Comparison of ENCODE assay signal across 18 cellular contexts in the genomic region with DNA sequence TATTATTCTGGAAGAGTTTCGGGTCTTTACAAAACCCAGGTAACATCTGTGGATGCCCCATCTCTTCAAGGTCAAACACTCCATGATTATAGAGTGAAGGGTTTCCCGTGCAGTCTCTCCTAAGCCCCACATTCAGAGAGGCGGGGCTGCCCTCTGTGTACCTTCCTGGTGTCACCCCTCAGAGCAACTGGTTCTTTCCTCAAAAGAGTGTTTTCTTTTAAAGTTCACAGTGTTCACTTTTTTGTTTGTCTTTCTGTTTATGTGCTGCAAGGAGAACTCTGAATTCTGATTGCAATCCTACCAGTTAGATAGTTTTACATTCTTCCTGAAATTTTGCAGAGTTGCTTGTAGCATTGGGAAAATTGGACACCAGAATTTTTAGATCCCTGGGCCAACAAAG.
DNase-seq lines count a peak whose midpoint lies in the region; ATAC-seq, FAIRE-seq and TF ChIP-seq lines count a peak whose summit lies in the region.
"Had no signal": no experiment of that assay in that cellular context is flagged by ENCODE, and none has a peak within 500 bp of the region (broad histone marks: within the 10 kb centered on the region; RNA-seq: fewer than 3 reads in every experiment).

No MANE protein-coding gene starts in this region.

- H3K9me3 ChIP-seq in right lobe of liver (no peaks in the 10 kb centered on the region), HepG2 (ENCODE audit: low read length) (no peaks in the 10 kb centered on the region), neural progenitor cell (ENCODE audit: low read depth) (no peaks in the 10 kb centered on the region)
- H3K9me3 ChIP-seq: BLaER1 had no signal

- no peaks in the 10 kb centered on the region for H4K20me1 ChIP-seq in HepG2 (ENCODE audit: insufficient read depth, low read length)
- H4K20me1 ChIP-seq in neural progenitor cell (ENCODE audit: low read depth) = no peaks in the 10 kb centered on the region
- H4K20me1 ChIP-seq: BLaER1 had no signal

- H3K4me3 ChIP-seq in right lobe of liver = no peak overlapping the region
- H3K4me3 ChIP-seq in HepG2 (replicated peaks in 1 of 3; ENCODE audit: insufficient read depth in 1 of 3, low read depth in 2 of 3, low read length in 3 of 3) = no peak overlapping the region
- H3K4me3 ChIP-seq in neural progenitor cell = no peak overlapping the region
- H3K4me3 ChIP-seq: BLaER1, GM12878 had no signal

- H3K27me3 ChIP-seq in right lobe of liver (no peaks in the 10 kb centered on the region), HepG2 (ENCODE audit: control insufficient read depth in 1 of 2, insufficient read depth in 2 of 2, low read length in 2 of 2) (peaks cover 0 to 14% of the 10 kb centered on the region in 2 experiments; a peak in 1 of 5 replicates), neural progenitor cell (no peaks in the 10 kb centered on the region)
- H3K27me3 ChIP-seq: BLaER1 had no signal

- CTCF ChIA-PET in HepG2 (lab: Yijun Ruan, JAX; ENCODE audit: low intra/inter-chr PET ratio, low total read pairs) = no interaction called here

- H3K4me1 ChIP-seq in right lobe of liver = peaks cover 0 to 20% (median 1%) of the 10 kb centered on the region in 4 donors
- H3K4me1 ChIP-seq in HepG2 (ENCODE audit: insufficient read depth, low read length) = peaks cover 28% of the 10 kb centered on the region
- H3K4me1 ChIP-seq in neural progenitor cell = no peaks in the 10 kb centered on the region
- H3K4me1 ChIP-seq: BLaER1 had no signal

- ATAC-seq in right lobe of liver (peak; percentile 10 to 62 (median 50)), HepG2 (no peak)
- ATAC-seq: CD8-positive, alpha-beta T cell; GM12878 had no signal

- H3K27ac ChIP-seq in right lobe of liver (no peak overlapping the region), HepG2 (ENCODE audit: extremely low read length, insufficient read depth, low read length) (no peak overlapping the region), VCaP (peak overlapping the region; percentile 63), neural progenitor cell (no peak overlapping the region)
- H3K27ac ChIP-seq: 22Rv1, BLaER1 had no signal

- FAIRE-seq in HepG2 (lab: Jason Lieb, UNC) (no peak), GM19239 (lab: Jason Lieb, UNC) (no peak)
- FAIRE-seq: GM12878, H1, HTR-8/SVneo had no signal

- H3K9ac ChIP-seq in HepG2 (ENCODE audit: insufficient read depth, low read depth, low read length) (no peak overlapping the region), neural progenitor cell (no peak overlapping the region)
- H3K9ac ChIP-seq: BLaER1 had no signal

- TF ChIP-seq RAD21 in HepG2 (CRISPR knock-in tag; IDR thresholded peaks at IDR 0.05) = no peak

- POLR2A ChIA-PET in HepG2 (lab: Yijun Ruan, JAX) = no interaction called here

- intact Hi-C loops in right lobe of liver (cut with DNase I) = no loop called here
- intact Hi-C loops in HepG2 (cut with micrococcal nuclease; ENCODE audit: unreplicated experiment) = no loop called here

- no peak overlapping the region for H3K4me3 Mint-ChIP-seq in nephron
- H3K4me3 Mint-ChIP-seq in neural progenitor cell = no peak overlapping the region
- H3K4me3 Mint-ChIP-seq: CD8-positive, alpha-beta T cell; H9 had no signal

- in situ Hi-C loops in HepG2 (cut with HindIII; ENCODE audit: extremely low pct_ligation_motif_present, low pct_unique_long_range_greater_than_20kb) = no loop called here

- no peaks in the 10 kb centered on the region for H3K79me2 ChIP-seq in HepG2 (ENCODE audit: insufficient read depth, low read length)
- H3K79me2 ChIP-seq in neural progenitor cell (ENCODE audit: low read depth) = no peaks in the 10 kb centered on the region

- H3K36me3 Mint-ChIP-seq in nephron (ENCODE audit: low read depth) (no peaks in the 10 kb centered on the region), neural progenitor cell (no peaks in the 10 kb centered on the region)
- H3K36me3 Mint-ChIP-seq: CD8-positive, alpha-beta T cell had no signal

- 67% methylated on average over 3 of the region's 3 CpGs for WGBS in right lobe of liver (ENCODE audit: insufficient coverage, low coverage, low lambda C conversion rate, missing lambda C conversion rate)
- 9% methylated on average over 3 of the region's 3 CpGs for WGBS in HepG2 (ENCODE audit: low lambda C conversion rate)

- TF ChIP-seq POLR2A in right lobe of liver (IDR thresholded peaks at IDR 0.05) = no peak
- TF ChIP-seq POLR2A in HepG2 (IDR thresholded peaks at IDR 0.05; ENCODE audit: insufficient read depth in 1 of 2, low read depth in 2 of 2, low read length in 2 of 2) = no peak

- no peaks in the 10 kb centered on the region for H3K27me3 Mint-ChIP-seq in nephron (ENCODE audit: low read depth)
- peaks cover under 1% of the 10 kb centered on the region for H3K27me3 Mint-ChIP-seq in neural progenitor cell (ENCODE audit: insufficient read depth, low read depth)

- H3F3A ChIP-seq in neural progenitor cell (ENCODE audit: low read depth) = no peaks in the 10 kb centered on the region

- TF ChIP-seq CTCF in right lobe of liver (IDR thresholded peaks at IDR 0.05) (no peak), HepG2 (CRISPR knock-in tag; IDR thresholded peaks at IDR 0.05) (no peak), VCaP (conservative IDR thresholded peaks at IDR 0.05) (no peak), nephron (IDR thresholded peaks at IDR 0.05; ENCODE audit: unreplicated experiment in 3 of 3) (no peak), neural progenitor cell (IDR thresholded peaks at IDR 0.05) (no peak)

- no peak overlapping the region for H3K4me2 ChIP-seq in HepG2 (ENCODE audit: low read depth, low read length)
- H3K4me2 ChIP-seq in neural progenitor cell = no peak overlapping the region
- H3K4me2 ChIP-seq: BLaER1 had no signal

- no TSS peak for BruUV-seq in HepG2 (replicated peaks; lab: Mats Ljungman, UMichigan)

- DNase-seq in right lobe of liver = no peak
- no peak for DNase-seq in HepG2 (ENCODE audit: low spot score)
- DNase-seq in NCI-H2227 treated with DMSO at 0.1 percent for 48 hours (lab: John Stamatoyannopoulos, UW) = no peak
- DNase-seq in NCI-H69 (lab: John Stamatoyannopoulos, UW) = no peak
- DNase-seq in GM19239 (ENCODE audit: insufficient read length, low spot score) = no peak
- no peak for DNase-seq in neural progenitor cell (ENCODE audit: low spot score)
- DNase-seq: Calu3; CD8-positive, alpha-beta T cell; DND-41; EL; H9 had no signal

- TF ChIP-seq EP300 in HepG2 (IDR thresholded peaks at IDR 0.05; ENCODE audit: low read depth in 2 of 2, low read length in 2 of 2) (no peak), HepG2 (CRISPR knock-in tag; IDR thresholded peaks at IDR 0.05; ENCODE audit: borderline replicate concordance) (no peak)

- H2AFZ ChIP-seq in HepG2 (ENCODE audit: low read length) (no peak overlapping the region), neural progenitor cell (replicated peaks) (no peak overlapping the region)

- no peaks in the 10 kb centered on the region for H3K9me3 Mint-ChIP-seq in nephron
- H3K9me3 Mint-ChIP-seq in neural progenitor cell = no peaks in the 10 kb centered on the region
- H3K9me3 Mint-ChIP-seq: CD8-positive, alpha-beta T cell; H9 had no signal

- H3K4me1 Mint-ChIP-seq in nephron (peaks cover 67% of the 10 kb centered on the region), neural progenitor cell (peaks cover 13% of the 10 kb centered on the region)

- H3K36me3 ChIP-seq in right lobe of liver = no peaks in the 10 kb centered on the region
- no peaks in the 10 kb centered on the region for H3K36me3 ChIP-seq in HepG2 (replicated peaks in 1 of 2; ENCODE audit: control insufficient read depth in 1 of 2, insufficient read depth in 2 of 2, low read length in 2 of 2)
- H3K36me3 ChIP-seq in neural progenitor cell = no peaks in the 10 kb centered on the region
- H3K36me3 ChIP-seq: BLaER1 had no signal

- H3K27ac Mint-ChIP-seq in nephron (peak overlapping the region; percentile 83 to 93 (median 89)), neural progenitor cell (no peak overlapping the region)
- H3K27ac Mint-ChIP-seq: CD8-positive, alpha-beta T cell; H9 had no signal

TF ChIP-seq in HepG2, 621 proteins besides CTCF, POLR2A, EP300 and RAD21:
- TF ChIP-seq TCF7L2 (IDR thresholded peaks at IDR 0.05; ENCODE audit: low read depth, low read length) = no peak
- TF ChIP-seq PHF21A (CRISPR knock-in tag; IDR thresholded peaks at IDR 0.05) = no peak
- no peak for TF ChIP-seq EZH2 (conservative IDR thresholded peaks at IDR 0.05; ENCODE audit: low read depth, low read length)
- TF ChIP-seq ZIK1 (CRISPR knock-in tag; IDR thresholded peaks at IDR 0.05; ENCODE audit: borderline replicate concordance, low read depth) = no peak
- no peak for TF ChIP-seq ZNF367 (CRISPR knock-in tag; IDR thresholded peaks at IDR 0.05; ENCODE audit: borderline replicate concordance)
- TF ChIP-seq NFIB (CRISPR knock-in tag; IDR thresholded peaks at IDR 0.05; ENCODE audit: borderline replicate concordance) = no peak
- no peak for TF ChIP-seq SSRP1 (CRISPR knock-in tag; IDR thresholded peaks at IDR 0.05)
